Comparison of ENCODE assay signal across 6 cellular contexts in genomic region chr11:126446581-126446980, GRCh38.
"Had no signal": no experiment of that assay in that cellular context is flagged by ENCODE, and none has a peak within 500 bp of the region (broad histone marks: within the 10 kb centered on the region; RNA-seq: fewer than 3 reads in every experiment).

No MANE protein-coding gene starts in this region.

- H3K27ac ChIP-seq: HL-60 had no signal

- H3K36me3 Mint-ChIP-seq: IgD-negative memory B cell had no signal

- DNase-seq: IMR-90, KBM-7, KG1 had no signal

- H3K4me3 Mint-ChIP-seq: IgD-negative memory B cell had no signal

- H3K4me3 ChIP-seq: K562 had no signal
